In the genomic region with DNA sequence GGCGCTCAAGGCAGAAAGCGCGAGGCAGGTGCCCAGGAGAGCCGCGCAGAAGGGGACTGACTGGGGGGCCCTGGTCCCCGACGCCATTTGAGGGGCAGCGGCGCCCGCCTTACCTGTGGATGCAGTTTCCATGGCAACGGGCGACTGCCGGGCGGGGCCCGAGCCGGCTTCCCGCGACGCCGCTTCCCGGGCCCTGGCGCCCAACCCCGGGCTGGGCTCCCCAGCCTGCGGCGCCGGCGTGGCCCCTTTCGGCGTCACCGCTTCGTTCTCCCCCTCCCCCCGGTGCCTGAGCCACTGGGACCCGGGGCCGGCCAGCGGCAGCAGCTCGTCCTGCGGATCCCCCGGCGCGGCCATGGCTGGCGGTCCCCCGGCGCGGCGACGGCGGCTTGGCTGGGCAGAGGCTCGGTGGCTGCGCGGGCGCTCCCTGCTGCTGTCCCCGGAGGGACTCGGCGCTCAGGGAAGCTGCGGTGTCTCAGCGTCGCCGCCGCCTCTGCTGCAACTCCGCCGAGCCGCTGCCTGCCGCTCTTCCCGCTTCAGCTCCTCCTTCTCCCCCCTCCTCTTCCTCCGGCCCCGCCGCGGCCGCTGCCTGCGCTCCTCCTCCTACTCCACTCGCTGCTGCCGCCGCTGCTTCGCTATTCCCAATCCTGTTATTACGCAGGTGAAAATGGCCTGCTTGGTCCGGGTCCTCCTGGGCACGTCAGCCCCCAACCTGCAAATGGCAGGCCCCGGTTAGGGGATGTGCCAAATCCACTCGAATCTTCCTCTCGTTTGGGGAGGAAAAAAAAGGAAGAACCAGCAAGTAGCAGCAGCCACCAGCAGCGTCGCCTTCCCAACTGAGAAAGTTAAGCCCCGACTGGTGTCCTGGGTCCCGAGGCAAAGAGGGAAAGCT, we compare ENCODE assay signal across 8 cellular contexts. TPM values are rescaled to one million over a fixed set of nuclear protein-coding genes. Genes with fewer than 3 reads are reported as not detected.
DNase-seq lines count a peak whose midpoint lies in the region; ATAC-seq and TF ChIP-seq lines count a peak whose summit lies in the region.

A gene with protein sequence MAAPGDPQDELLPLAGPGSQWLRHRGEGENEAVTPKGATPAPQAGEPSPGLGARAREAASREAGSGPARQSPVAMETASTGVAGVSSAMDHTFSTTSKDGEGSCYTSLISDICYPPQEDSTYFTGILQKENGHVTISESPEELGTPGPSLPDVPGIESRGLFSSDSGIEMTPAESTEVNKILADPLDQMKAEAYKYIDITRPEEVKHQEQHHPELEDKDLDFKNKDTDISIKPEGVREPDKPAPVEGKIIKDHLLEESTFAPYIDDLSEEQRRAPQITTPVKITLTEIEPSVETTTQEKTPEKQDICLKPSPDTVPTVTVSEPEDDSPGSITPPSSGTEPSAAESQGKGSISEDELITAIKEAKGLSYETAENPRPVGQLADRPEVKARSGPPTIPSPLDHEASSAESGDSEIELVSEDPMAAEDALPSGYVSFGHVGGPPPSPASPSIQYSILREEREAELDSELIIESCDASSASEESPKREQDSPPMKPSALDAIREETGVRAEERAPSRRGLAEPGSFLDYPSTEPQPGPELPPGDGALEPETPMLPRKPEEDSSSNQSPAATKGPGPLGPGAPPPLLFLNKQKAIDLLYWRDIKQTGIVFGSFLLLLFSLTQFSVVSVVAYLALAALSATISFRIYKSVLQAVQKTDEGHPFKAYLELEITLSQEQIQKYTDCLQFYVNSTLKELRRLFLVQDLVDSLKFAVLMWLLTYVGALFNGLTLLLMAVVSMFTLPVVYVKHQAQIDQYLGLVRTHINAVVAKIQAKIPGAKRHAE (minus strand): TSS at position 500 of the 889 bp plus-strand sequence. CDS start 146 bp downstream, at position 354.

- TF ChIP-seq CTCF in colonic mucosa (IDR thresholded peaks at IDR 0.05) = no peak

- intact Hi-C loops in colonic mucosa (cut with DNase I) = no loop called here

- H3K9ac ChIP-seq in colonic mucosa (ENCODE audit: low read depth in 2 of 2, low read length in 2 of 2) = peak within 1 kb of the TSS in 1 of 2 donors; percentile 27

- ATAC-seq in GM21723 (IDR thresholded peaks at IDR 0.05; ENCODE audit: unreplicated experiment) = peak; percentile 89
- peak; percentile 95 for ATAC-seq in left lobe of liver
- no peak for ATAC-seq in GM18520 (IDR thresholded peaks at IDR 0.05; ENCODE audit: unreplicated experiment)

- no peaks in the 10 kb centered on the region for H3K4me1 ChIP-seq in colonic mucosa

- DNase-seq in DMS53 treated with DMSO at 0.1 percent for 48 hours (lab: John Stamatoyannopoulos, UW; ENCODE audit: unreplicated experiment) = peak; percentile 22
- DNase-seq in NCI-H1048 (lab: John Stamatoyannopoulos, UW) = peak; percentile 26
- peak; percentile 40 for DNase-seq in SKM-1 treated with dmso at 0.1 percent for 144 hours (lab: John Stamatoyannopoulos, UW; ENCODE audit: unreplicated experiment)
- DNase-seq in colonic mucosa = peak; percentile 25
- DNase-seq in left lobe of liver (ENCODE audit: low spot score) = peak; percentile 49
- DNase-seq in stimulated activated CD8-positive, alpha-beta memory T cell treated with anti-CD3 and anti-CD28 coated beads, Interleukin-4, amount 100 ng/mL, for 48 hours = peak; percentile 40

- peaks cover 35% of the 10 kb centered on the region for H3K27me3 ChIP-seq in colonic mucosa

- H3K27ac ChIP-seq in colonic mucosa = no peak within 1 kb of the TSS

- no peaks in the 10 kb centered on the region for H3K9me3 ChIP-seq in colonic mucosa

- peak within 1 kb of the TSS; percentile 52 for H3K4me3 ChIP-seq in colonic mucosa

- H3K36me3 ChIP-seq in colonic mucosa = no peaks in the 10 kb centered on the region

RNA-seq across cellular contexts. Expression of the gene that starts here (rescaled TPM):
- total RNA-seq in colonic mucosa (1 to 10 TPM in 1 of 2 donors, under 1 TPM in 1; 0.84 to 4.7 TPM), left lobe of liver (0.65 TPM)

Comparison
In these comparisons a context has a peak if more than half of its experiments do, and no peak if none do; other contexts are left out.
1. Peak in DNase-seq and ATAC-seq in left lobe of liver; RNA of the gene not detected or under 1 TPM.